In genomic region chr10:133238066-133238804, GRCh38 we compare ENCODE assay signal across 1 cellular context.
TF ChIP-seq lines count a peak whose summit lies in the region.

No MANE protein-coding gene starts in this region.

TF ChIP-seq in WTC11, 78 proteins besides CTCF, POLR2A, EP300 and RAD21 (continued from another document):
- TF ChIP-seq GABPB1 (CRISPR knock-in tag; IDR thresholded peaks at IDR 0.05) (no peak), STAT6 (CRISPR knock-in tag; conservative IDR thresholded peaks at IDR 0.05; ENCODE audit: low read depth) (no peak)
TF ChIP-seq in WTC11: peak in this region for 3.
